Comparison of ENCODE assay signal across 8 cellular contexts in the genomic region with DNA sequence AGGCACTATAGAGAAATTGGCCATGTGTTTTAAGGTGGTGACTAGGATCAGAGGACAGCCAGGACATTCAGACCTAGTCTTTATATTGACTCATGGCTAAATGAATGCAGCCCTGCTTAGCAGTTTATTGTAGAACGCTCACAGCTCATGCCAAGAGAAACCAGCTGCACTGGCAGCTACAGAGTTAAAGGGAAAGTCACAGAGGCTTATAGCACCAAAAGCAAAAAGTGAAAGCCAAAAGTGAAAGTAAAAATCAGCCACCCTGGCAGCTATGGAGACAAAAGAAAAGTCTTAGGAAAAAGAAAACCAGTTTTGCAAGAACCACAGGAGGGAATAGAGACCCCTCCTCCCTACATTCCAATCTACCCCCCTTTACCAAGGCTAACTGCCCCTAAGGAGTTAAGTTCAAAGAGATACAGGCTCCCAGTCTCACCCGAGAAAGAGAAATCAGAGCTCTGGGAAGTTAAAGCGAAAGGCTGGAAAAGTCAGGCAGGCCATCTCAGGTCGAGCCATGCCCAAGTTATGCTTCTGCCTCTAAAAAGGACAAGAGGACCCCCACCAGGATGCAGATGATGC.
A peak's percentile ranks its signal among the peaks of the same experiment; 100 is the strongest.
DNase-seq lines count a peak whose midpoint lies in the region; ATAC-seq and TF ChIP-seq lines count a peak whose summit lies in the region.

No MANE protein-coding gene starts in this region.

- no peak for ATAC-seq in activated naive CD8-positive, alpha-beta T cell treated with anti-CD3 and anti-CD28 coated beads, Interleukin-2, amount 50 U/mL, for 24 hours
- no peak for ATAC-seq in GM18909 (IDR thresholded peaks at IDR 0.05; ENCODE audit: poor library complexity, unreplicated experiment)

- H3K4me1 Mint-ChIP-seq in activated naive CD8-positive, alpha-beta T cell treated with anti-CD3 and anti-CD28 coated beads, Interleukin-2, amount 50 U/mL, for 24 hours: peaks cover 19% of the 10 kb centered on the region

- peak overlapping the region; percentile 82 for H3K4me3 Mint-ChIP-seq in activated naive CD8-positive, alpha-beta T cell treated with anti-CD3 and anti-CD28 coated beads, Interleukin-2, amount 50 U/mL, for 24 hours

- no peaks in the 10 kb centered on the region for H3K27me3 ChIP-seq in BJ (ENCODE audit: control insufficient read depth, insufficient read depth, low read length)
- peaks cover 4% of the 10 kb centered on the region; the same call in 1 of the 2 replicates for H3K27me3 ChIP-seq in HUES64 (ENCODE audit: insufficient read depth, low read length)
- H3K27me3 ChIP-seq in iPS-20b (ENCODE audit: insufficient read depth, low read length): peaks cover 17% of the 10 kb centered on the region; the same call in 1 of the 2 replicates
- H3K27me3 ChIP-seq in skeletal muscle tissue (ENCODE audit: control insufficient read depth in 3 of 3, insufficient read depth in 3 of 3, low read length in 3 of 3): no peaks in the 10 kb centered on the region

- H3K4me1 ChIP-seq in HUES64 (ENCODE audit: insufficient read depth, low read length): peaks cover 35% of the 10 kb centered on the region
- peaks cover 35% of the 10 kb centered on the region for H3K4me1 ChIP-seq in iPS-20b (ENCODE audit: insufficient read depth, low read length)
- peaks cover 5 to 19% (median 15%) of the 10 kb centered on the region in 3 donors for H3K4me1 ChIP-seq in skeletal muscle tissue (ENCODE audit: control insufficient read depth in 3 of 3, insufficient read depth in 3 of 3, low read length in 3 of 3)

- H3K27ac ChIP-seq in HUES64 (ENCODE audit: low read depth, low read length) (peak overlapping the region; percentile 78; the same call in 1 of the 2 replicates), iPS-20b (ENCODE audit: low read length) (peak overlapping the region; percentile 71), skeletal muscle tissue (ENCODE audit: low read depth, low read length) (peak overlapping the region; percentile 34)

- peak overlapping the region; percentile 55 for H3K27ac Mint-ChIP-seq in activated naive CD8-positive, alpha-beta T cell treated with anti-CD3 and anti-CD28 coated beads, Interleukin-2, amount 50 U/mL, for 24 hours

- H3K27me3 Mint-ChIP-seq in activated naive CD8-positive, alpha-beta T cell treated with anti-CD3 and anti-CD28 coated beads, Interleukin-2, amount 50 U/mL, for 24 hours: no peaks in the 10 kb centered on the region

- H3K36me3 ChIP-seq in BJ (ENCODE audit: control insufficient read depth, insufficient read depth, low read length) (no peaks in the 10 kb centered on the region), HUES64 (ENCODE audit: insufficient read depth, low read length) (no peaks in the 10 kb centered on the region), iPS-20b (ENCODE audit: insufficient read depth, low read depth, low read length) (no peaks in the 10 kb centered on the region), skeletal muscle tissue (ENCODE audit: control insufficient read depth in 3 of 3, insufficient read depth in 3 of 3, low read length in 3 of 3) (no peaks in the 10 kb centered on the region)

- H3K9ac ChIP-seq in HUES64 (ENCODE audit: low read depth, low read length): peak overlapping the region; percentile 26; the same call in 1 of the 2 replicates
- H3K9ac ChIP-seq in iPS-20b (ENCODE audit: low read depth, low read length): peak overlapping the region; percentile 47; the same call in 1 of the 2 replicates
- peak overlapping the region; percentile 24 to 78 (median 77) for H3K9ac ChIP-seq in skeletal muscle tissue (ENCODE audit: low read depth in 1 of 3, low read length in 3 of 3)

- H3K9me3 ChIP-seq in HUES64 (ENCODE audit: insufficient read depth, low read depth, low read length): peaks cover 3% of the 10 kb centered on the region; the same call in 1 of the 2 replicates
- no peaks in the 10 kb centered on the region for H3K9me3 ChIP-seq in iPS-20b (ENCODE audit: insufficient read depth, low read depth, low read length)
- H3K9me3 ChIP-seq in skeletal muscle tissue (ENCODE audit: control insufficient read depth in 3 of 3, low read length in 3 of 3): no peaks in the 10 kb centered on the region

- WGBS in HUES64: 55% methylated on average over 4 of the region's 4 CpGs

- CTCF ChIA-PET in BJ (lab: Yijun Ruan, JAX): no interaction called here

- H3K9me3 Mint-ChIP-seq in activated naive CD8-positive, alpha-beta T cell treated with anti-CD3 and anti-CD28 coated beads, Interleukin-2, amount 50 U/mL, for 24 hours: no peaks in the 10 kb centered on the region

- peak overlapping the region; percentile 41 for H3K4me3 ChIP-seq in BJ (ENCODE audit: low read depth, low read length)
- peak overlapping the region; percentile 29; the same call in 1 of the 2 replicates for H3K4me3 ChIP-seq in HUES64 (ENCODE audit: low read length)
- peak overlapping the region; percentile 56 for H3K4me3 ChIP-seq in iPS-20b (ENCODE audit: low read length)
- peak overlapping the region; percentile 69 to 81 (median 75) for H3K4me3 ChIP-seq in skeletal muscle tissue (ENCODE audit: low read length in 3 of 3)

- TF ChIP-seq CTCF in BJ (IDR thresholded peaks at IDR 0.05; ENCODE audit: insufficient read depth, low read depth, low read length): no peak

- DNase-seq in BJ (ENCODE audit: low read depth) (no peak), D341Med (ENCODE audit: low spot score) (no peak), NCI-H226 (no peak)
- no peak for DNase-seq in activated naive CD8-positive, alpha-beta T cell treated with anti-CD3 and anti-CD28 coated beads, Interleukin-2, amount 50 U/mL, for 24 hours

- POLR2A ChIA-PET in BJ (lab: Charles Lee): no interaction called here

- no peaks in the 10 kb centered on the region for H3K36me3 Mint-ChIP-seq in activated naive CD8-positive, alpha-beta T cell treated with anti-CD3 and anti-CD28 coated beads, Interleukin-2, amount 50 U/mL, for 24 hours (ENCODE audit: low read depth)

Comparison
In these comparisons a context has a peak if more than half of its experiments do, and no peak if none do; other contexts are left out.
1. H3K9ac ChIP-seq: peak in every context shown above with its lines; median percentile 77 in skeletal muscle tissue; 47 in iPS-20b; 26 in HUES64.